15 cellular contexts compared by ENCODE assay signal in the genomic region with DNA sequence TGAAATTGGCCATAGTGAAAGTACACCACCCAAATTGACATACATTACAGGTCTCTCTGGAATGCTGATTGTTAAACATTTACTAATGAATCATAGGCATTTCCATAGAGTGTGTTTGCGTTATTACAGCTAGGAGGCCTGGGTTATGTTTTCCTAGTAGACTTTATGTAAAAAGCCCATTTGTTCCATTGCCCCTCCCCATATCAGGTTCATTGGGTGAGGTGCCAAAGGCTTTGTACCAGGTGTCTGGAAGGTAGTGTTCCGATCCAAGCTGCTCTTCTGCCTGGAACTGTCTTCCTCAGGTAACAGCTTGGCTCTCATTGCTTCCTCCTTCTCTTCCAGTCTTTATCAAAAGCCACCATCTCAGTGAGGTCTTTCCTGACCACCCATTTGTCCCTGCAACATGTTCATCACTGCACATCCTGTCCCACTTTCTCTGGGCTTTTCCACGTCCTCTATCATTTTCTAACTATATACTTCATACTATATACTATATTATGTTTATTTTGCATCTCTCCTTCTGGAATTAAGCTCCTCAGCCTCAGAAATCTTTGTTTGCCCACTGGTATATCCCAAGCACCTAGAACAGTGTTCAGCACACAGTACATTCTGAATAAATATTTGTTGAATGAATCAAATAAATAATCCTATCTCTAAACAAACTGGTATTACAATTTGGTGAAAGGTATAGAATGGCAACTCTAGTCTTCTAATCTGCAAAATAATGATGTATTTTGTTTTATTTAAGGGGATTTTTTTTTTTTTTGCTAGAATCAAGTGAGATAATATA.
A peak's percentile ranks its signal among the peaks of the same experiment; 100 is the strongest.
DNase-seq lines count a peak whose midpoint lies in the region; ATAC-seq and TF ChIP-seq lines count a peak whose summit lies in the region.
"Had no signal": no experiment of that assay in that cellular context is flagged by ENCODE, and none has a peak within 500 bp of the region (broad histone marks: within the 10 kb centered on the region; RNA-seq: fewer than 3 reads in every experiment).

No MANE protein-coding gene starts in this region.

- H3K27me3 ChIP-seq in AG04450 (ENCODE audit: control insufficient read depth, insufficient read depth, low read length) (no peaks in the 10 kb centered on the region), body of pancreas (no peaks in the 10 kb centered on the region), upper lobe of left lung (no peaks in the 10 kb centered on the region)
- no peaks in the 10 kb centered on the region for H3K27me3 ChIP-seq in naive thymus-derived CD4-positive, alpha-beta T cell (ENCODE audit: control insufficient read depth in 2 of 2, insufficient read depth in 2 of 2, low read length in 2 of 2)
- H3K27me3 ChIP-seq: MG63 had no signal

- DNase-seq in AG04450 (ENCODE audit: low read depth, low spot score) (peak; percentile 11), HS-5 (ENCODE audit: low read depth) (peak; percentile 14), body of pancreas (peak in 1 of 4 donors; percentile 19), left kidney (ENCODE audit: low read depth, low spot score) (peak; percentile 67), NCI-H345 (lab: John Stamatoyannopoulos, UW) (no peak), NCI-H2029 treated with DMSO at 0.1 percent for 48 hours (lab: John Stamatoyannopoulos, UW) (no peak), upper lobe of left lung (no peak)
- DNase-seq in naive thymus-derived CD4-positive, alpha-beta T cell, result no peak
- DNase-seq: aorta, MG63, NCI-H2081, NCI-H82, Right ventricle myocardium superior had no signal

- H3K4me3 Mint-ChIP-seq in naive thymus-derived CD4-positive, alpha-beta T cell, result no peak overlapping the region
- H3K4me3 Mint-ChIP-seq: activated T-helper 17 cell treated with anti-CD3 and anti-CD28 coated beads, Interleukin-2, amount 50 U/mL, for 72 hours had no signal

- no peaks in the 10 kb centered on the region for H3K36me3 ChIP-seq in body of pancreas (replicated peaks in 1 of 2; ENCODE audit: insufficient read depth in 1 of 2, low read depth in 2 of 2)
- H3K36me3 ChIP-seq in upper lobe of left lung, result no peaks in the 10 kb centered on the region
- no peaks in the 10 kb centered on the region for H3K36me3 ChIP-seq in naive thymus-derived CD4-positive, alpha-beta T cell (ENCODE audit: control insufficient read depth in 2 of 3, insufficient read depth in 3 of 3, low read length in 3 of 3)
- H3K36me3 ChIP-seq: MG63 had no signal

- ATAC-seq in body of pancreas (peak; percentile 74), upper lobe of left lung (ENCODE audit: low FRiP score in 2 of 2) (no peak)
- no peak for ATAC-seq in naive thymus-derived CD4-positive, alpha-beta T cell
- ATAC-seq: activated T-helper 17 cell treated with anti-CD3 and anti-CD28 coated beads, Interleukin-2, amount 50 U/mL, for 72 hours had no signal

- peaks cover 14% of the 10 kb centered on the region for H3K4me1 ChIP-seq in body of pancreas
- H3K4me1 ChIP-seq in upper lobe of left lung, result no peaks in the 10 kb centered on the region
- H3K4me1 ChIP-seq in naive thymus-derived CD4-positive, alpha-beta T cell (ENCODE audit: control insufficient read depth in 2 of 2, insufficient read depth in 2 of 2, low read length in 2 of 2), result no peaks in the 10 kb centered on the region

- H3K27ac ChIP-seq in AG04450 (ENCODE audit: low read depth, low read length) (peak overlapping the region; percentile 22), body of pancreas (peak overlapping the region in 1 of 4 donors; percentile 44), upper lobe of left lung (no peak overlapping the region)
- H3K27ac ChIP-seq in naive thymus-derived CD4-positive, alpha-beta T cell (ENCODE audit: low read depth, low read length), result no peak overlapping the region
- H3K27ac ChIP-seq: HL-60 had no signal

- peaks cover 0 to 3% (median 0%) of the 10 kb centered on the region in 7 donors for H3K4me1 Mint-ChIP-seq in naive thymus-derived CD4-positive, alpha-beta T cell

- no peak overlapping the region for H3K27ac Mint-ChIP-seq in naive thymus-derived CD4-positive, alpha-beta T cell
- H3K27ac Mint-ChIP-seq: activated T-helper 17 cell treated with anti-CD3 and anti-CD28 coated beads, Interleukin-2, amount 50 U/mL, for 72 hours had no signal

- H3K9me3 Mint-ChIP-seq in naive thymus-derived CD4-positive, alpha-beta T cell, result peaks cover 0 to 2% (median 0%) of the 10 kb centered on the region in 11 donors
- H3K9me3 Mint-ChIP-seq: activated T-helper 17 cell treated with anti-CD3 and anti-CD28 coated beads, Interleukin-2, amount 50 U/mL, for 72 hours had no signal

- POLR2A ChIA-PET in AG04450 (lab: Yijun Ruan, JAX), result no interaction called here
- POLR2A ChIA-PET in naive thymus-derived CD4-positive, alpha-beta T cell (lab: Charles Lee), result no interaction called here

- H3K36me3 Mint-ChIP-seq in naive thymus-derived CD4-positive, alpha-beta T cell, result no peaks in the 10 kb centered on the region

- 53 to 60% methylated on average over 3 of the region's 3 CpGs for WGBS in body of pancreas, 2 donors
- WGBS in upper lobe of left lung, 2 donors, result 65 to 67% methylated on average over 3 of the region's 3 CpGs

- no peak for TF ChIP-seq POLR2A in body of pancreas (IDR thresholded peaks at IDR 0.05)
- no peak for TF ChIP-seq POLR2A in upper lobe of left lung (IDR thresholded peaks at IDR 0.05)

- H3K9me3 ChIP-seq in AG04450 (ENCODE audit: control insufficient read depth, insufficient read depth, low read length) (no peaks in the 10 kb centered on the region), body of pancreas (no peaks in the 10 kb centered on the region), upper lobe of left lung (no peaks in the 10 kb centered on the region)
- no peaks in the 10 kb centered on the region for H3K9me3 ChIP-seq in naive thymus-derived CD4-positive, alpha-beta T cell (ENCODE audit: control insufficient read depth in 2 of 3, low read length in 3 of 3)
- H3K9me3 ChIP-seq: MG63 had no signal

- TF ChIP-seq CTCF in AG04450 (IDR thresholded peaks at IDR 0.05; ENCODE audit: low read depth, low read length), result peak; percentile 36
- TF ChIP-seq CTCF in body of pancreas (IDR thresholded peaks at IDR 0.05), result peak in 2 of 7 experiments; percentile 6 to 40
- no peak for TF ChIP-seq CTCF in upper lobe of left lung (IDR thresholded peaks at IDR 0.05)

- intact Hi-C loops in body of pancreas (cut with DNase I), result no loop called here
- intact Hi-C loops in naive thymus-derived CD4-positive, alpha-beta T cell (cut with micrococcal nuclease), result no loop called here

- H3K27me3 Mint-ChIP-seq in naive thymus-derived CD4-positive, alpha-beta T cell, result peaks cover 0 to 18% (median 0%) of the 10 kb centered on the region in 5 donors
- H3K27me3 Mint-ChIP-seq: activated T-helper 17 cell treated with anti-CD3 and anti-CD28 coated beads, Interleukin-2, amount 50 U/mL, for 72 hours had no signal

- CTCF ChIA-PET in AG04450 (lab: Charles Lee), result interaction anchor here (2.1 kb wide), 1 partner anchor 659 kb away, joined by 4 read pairs; no protein-coding TSS in a partner anchor
- CTCF ChIA-PET in naive thymus-derived CD4-positive, alpha-beta T cell (lab: Charles Lee), result no interaction called here

- H3K4me3 ChIP-seq in AG04450 (ENCODE audit: low read depth, low read length) (no peak overlapping the region), body of pancreas (no peak overlapping the region), upper lobe of left lung (no peak overlapping the region)
- no peak overlapping the region for H3K4me3 ChIP-seq in naive thymus-derived CD4-positive, alpha-beta T cell (ENCODE audit: low read length)
- H3K4me3 ChIP-seq: MG63 had no signal

- no peak for TF ChIP-seq EP300 in upper lobe of left lung (IDR thresholded peaks at IDR 0.05)

Comparison
In these comparisons a context has a peak if more than half of its experiments do, and no peak if none do; other contexts are left out.
1. DNase-seq: peak in AG04450 (single experiment), HS-5 (single experiment) and left kidney (single experiment); none in NCI-H345 (single experiment), NCI-H2029 treated with DMSO at 0.1 percent for 48 hours (single experiment), upper lobe of left lung (0 of 2) and naive thymus-derived CD4-positive, alpha-beta T cell (0 of 9).